ENCODE assay signal across 1 cellular context in genomic region chrX:40734956-40735317, GRCh38.
TF ChIP-seq lines count a peak whose summit lies in the region.

No MANE protein-coding gene starts in this region.

TF ChIP-seq in SK-N-SH treated with all-trans-retinoic acid at 6 μM for 48 hours, 23 proteins besides CTCF, POLR2A, EP300 and RAD21 (continued from another document):
- TF ChIP-seq CREB5 (CRISPR knock-in tag; IDR thresholded peaks at IDR 0.05; ENCODE audit: low read depth) (no peak), ARNTL (CRISPR knock-in tag; IDR thresholded peaks at IDR 0.05; ENCODE audit: borderline replicate concordance, low read depth) (no peak), TCF4 (CRISPR knock-in tag; IDR thresholded peaks at IDR 0.05; ENCODE audit: borderline replicate concordance) (no peak), ZC3H10 (CRISPR knock-in tag; IDR thresholded peaks at IDR 0.05) (no peak), ZNF8 (CRISPR knock-in tag; IDR thresholded peaks at IDR 0.05) (no peak), RARB (CRISPR knock-in tag; IDR thresholded peaks at IDR 0.05) (no peak), ZNF70 (CRISPR knock-in tag; IDR thresholded peaks at IDR 0.05) (no peak), OSR1 (CRISPR knock-in tag; IDR thresholded peaks at IDR 0.05) (no peak)
